In genomic region chr4:121823505-121824170, GRCh38 we compare ENCODE assay signal across 8 cellular contexts. TPM values are rescaled to one million over a fixed set of nuclear protein-coding genes. Genes with fewer than 3 reads are reported as not detected.
DNase-seq lines count a peak whose midpoint lies in the region; ATAC-seq and TF ChIP-seq lines count a peak whose summit lies in the region.

Gene CCNA2, minus strand, starts transcription at chr4:121823883. Its CDS starts 255 bp downstream, at chr4:121823628.

- peak; percentile 46; the same call in 1 of the 2 replicates for TF ChIP-seq POLR2A in IMR-90 (IDR thresholded peaks at IDR 0.05; ENCODE audit: low read depth, low read length)

- peak within 1 kb of the TSS; percentile 69 to 73 for H4K8ac ChIP-seq in IMR-90 (ENCODE audit: low read depth in 2 of 2, low read length in 2 of 2)

- CTCF ChIA-PET in IMR-90 (lab: Yijun Ruan, JAX): no interaction called here

- TF ChIP-seq CTCF in IMR-90 (conservative IDR thresholded peaks at IDR 0.05; ENCODE audit: low read depth, low read length) (no peak; the same call in 1 of the 2 replicates), epithelial cell of esophagus (IDR thresholded peaks at IDR 0.05; ENCODE audit: insufficient read depth, low read depth, low read length, missing control alignments) (no peak)

- H4K5ac ChIP-seq in IMR-90 (ENCODE audit: low read depth, low read length): peak within 1 kb of the TSS; percentile 39; the same call in 1 of the 2 replicates

- H3K23ac ChIP-seq in IMR-90 (ENCODE audit: low read depth, low read length): peak within 1 kb of the TSS; percentile 91

- no peak for TF ChIP-seq RAD21 in IMR-90 (IDR thresholded peaks at IDR 0.05; ENCODE audit: low read length)

- H3K79me1 ChIP-seq in IMR-90 (ENCODE audit: low read depth in 1 of 2, low read length in 2 of 2): peaks cover 4 to 18% of the 10 kb centered on the region in 2 experiments; a peak in 3 of 4 replicates

- peak within 1 kb of the TSS; percentile 64 for H2BK120ac ChIP-seq in IMR-90 (ENCODE audit: low read depth, low read length)

- H2AFZ ChIP-seq in IMR-90 (replicated peaks; ENCODE audit: low read length, poor library complexity): peak within 1 kb of the TSS; percentile 90

- H2BK20ac ChIP-seq in IMR-90 (ENCODE audit: low read depth, low read length): peak within 1 kb of the TSS; percentile 27; the same call in 1 of the 2 replicates

- WGBS in IMR-90 (ENCODE audit: extremely low coverage in 2 of 2, insufficient read length in 1 of 2), 2 experiments: 0% methylated on average over 44 of the region's 63 CpGs; no CpG with 5 or more reads in 1 of the 2 experiments

- H3K4me3 ChIP-seq in IMR-90 (ENCODE audit: insufficient read depth, low read depth, low read length) (peak within 1 kb of the TSS; percentile 71), epithelial cell of esophagus (ENCODE audit: low read length) (peak within 1 kb of the TSS; percentile 80), mononuclear cell (ENCODE audit: low read length) (peak within 1 kb of the TSS; percentile 64)

- H3K4ac ChIP-seq in IMR-90 (ENCODE audit: low read depth, low read length): peak within 1 kb of the TSS; percentile 81

- H3K9ac ChIP-seq in IMR-90 (ENCODE audit: low read depth, low read length): peak within 1 kb of the TSS; percentile 84

- H3K27ac ChIP-seq in IMR-90 (ENCODE audit: insufficient read depth, low read length): peak within 1 kb of the TSS; percentile 69

- BruUV-seq in IMR-90 (replicated peaks; lab: Mats Ljungman, UMichigan): no TSS peak

- H3K18ac ChIP-seq in IMR-90 (ENCODE audit: low read depth, low read length): peak within 1 kb of the TSS; percentile 44; the same call in 1 of the 2 replicates

- peak within 1 kb of the TSS; percentile 90 for H3K56ac ChIP-seq in IMR-90 (ENCODE audit: extremely low read depth, insufficient read depth, low read length)

- DNase-seq in DMS 273 (lab: John Stamatoyannopoulos, UW; ENCODE audit: unreplicated experiment) (peak; percentile 97), IMR-90 (peak; percentile 96), OCI-M1 (lab: John Stamatoyannopoulos, UW) (peak; percentile 98), activated T-cell treated with anti-CD3 and anti-CD28 coated beads for 24 hours (ENCODE audit: low read depth) (peak; percentile 94), epithelial cell of esophagus (ENCODE audit: low read depth) (peak; percentile 98)
- DNase-seq in stimulated activated CD8-positive, alpha-beta memory T cell treated with anti-CD3 and anti-CD28 coated beads, Interleukin-4, amount 100 ng/mL, for 1 hour (ENCODE audit: low read depth in 2 of 2, low spot score in 1 of 2): peak; percentile 88 to 90

- H4K91ac ChIP-seq in IMR-90 (ENCODE audit: insufficient read depth, low read depth, low read length): peak within 1 kb of the TSS; percentile 51

- H3K14ac ChIP-seq in IMR-90 (replicated peaks; ENCODE audit: low read depth, low read length): peak within 1 kb of the TSS; percentile 73

- H2BK5ac ChIP-seq in IMR-90 (ENCODE audit: low read depth, low read length, poor library complexity, severe bottlenecking): peak within 1 kb of the TSS; percentile 70

- dilution Hi-C loops in IMR-90 (cut with HindIII; ENCODE audit: low sequenced_read_pairs, unreplicated experiment): no loop called here

- H3K9me3 ChIP-seq in IMR-90 (ENCODE audit: control insufficient read depth, insufficient read depth, low read length) (no peaks in the 10 kb centered on the region), mononuclear cell (ENCODE audit: low read depth, low read length) (no peaks in the 10 kb centered on the region)

- peak within 1 kb of the TSS; percentile 97 for H3K4me2 ChIP-seq in IMR-90 (ENCODE audit: low read depth, low read length)

- no peaks in the 10 kb centered on the region for H3K9me1 ChIP-seq in IMR-90 (ENCODE audit: insufficient read depth, low read length)

- in situ Hi-C loops in IMR-90 (cut with MboI; ENCODE audit: low sequenced_read_pairs): no loop called here

- intact Hi-C loops in IMR-90 (cut with micrococcal nuclease): loop anchor here (2.0 to 10.0 kb wide), 2 partner anchors 127 to 449 kb away; partner anchors contain the start of gene ANXA5

- H2AK9ac ChIP-seq in IMR-90 (replicated peaks; ENCODE audit: low read depth, low read length, poor library complexity): peak within 1 kb of the TSS; percentile 82

- peak within 1 kb of the TSS; percentile 81; the same call in 2 of the 3 replicates for H2BK15ac ChIP-seq in IMR-90 (ENCODE audit: low read depth, low read length)

- peaks cover 2% of the 10 kb centered on the region; the same call in 1 of the 2 replicates for H3K36me3 ChIP-seq in IMR-90 (ENCODE audit: control insufficient read depth, insufficient read depth, low read length)

- H3K27me3 ChIP-seq in IMR-90 (ENCODE audit: control insufficient read depth, insufficient read depth, low read length) (no peaks in the 10 kb centered on the region), mononuclear cell (ENCODE audit: insufficient read depth, low read length) (no peaks in the 10 kb centered on the region)

- peak within 1 kb of the TSS; percentile 40 for H2AK5ac ChIP-seq in IMR-90 (ENCODE audit: low read depth, low read length)

- peaks cover 4% of the 10 kb centered on the region for H3K4me1 ChIP-seq in IMR-90 (ENCODE audit: control insufficient read depth, insufficient read depth, low read length)
- peaks cover 12% of the 10 kb centered on the region for H3K4me1 ChIP-seq in mononuclear cell (ENCODE audit: insufficient read depth, low read length)

- ATAC-seq in GM21528 (IDR thresholded peaks at IDR 0.05; ENCODE audit: low FRiP score, unreplicated experiment) (peak; percentile 94), IMR-90 (ENCODE audit: low read depth) (peak; percentile 94)

- no peaks in the 10 kb centered on the region for H4K20me1 ChIP-seq in IMR-90 (ENCODE audit: insufficient read depth, low read length)

- POLR2A ChIA-PET in IMR-90 (lab: Charles Lee; ENCODE audit: unreplicated experiment): interaction anchor here (0.6 kb wide), 1 partner anchor 132 kb away, joined by 4 read pairs; no protein-coding TSS in a partner anchor

TF ChIP-seq in IMR-90, 13 proteins besides CTCF, POLR2A, EP300 and RAD21:
- TF ChIP-seq CEBPB (IDR thresholded peaks at IDR 0.05; ENCODE audit: low read depth, low read length): peak; percentile 58
- no peak for TF ChIP-seq ELK1 (IDR thresholded peaks at IDR 0.05; ENCODE audit: borderline replicate concordance, low read depth, low read length)
- TF ChIP-seq USF2 (IDR thresholded peaks at IDR 0.05; ENCODE audit: low read depth, low read length): no peak
- peak; percentile 99 for TF ChIP-seq MXI1 (IDR thresholded peaks at IDR 0.05; ENCODE audit: borderline replicate concordance, low read depth, low read length)
- TF ChIP-seq FOS (IDR thresholded peaks at IDR 0.05; ENCODE audit: low read depth, low read length): 0 out of 2 replicates have a peak, but pooled peaks have one; percentile 16
- no peak for TF ChIP-seq SMC3 (IDR thresholded peaks at IDR 0.05; ENCODE audit: low read depth, low read length)
- TF ChIP-seq MAZ (IDR thresholded peaks at IDR 0.05; ENCODE audit: borderline replicate concordance, low read depth, low read length): peak; percentile 96
- TF ChIP-seq RCOR1 (IDR thresholded peaks at IDR 0.05; ENCODE audit: insufficient replicate concordance, low read length): no peak
- TF ChIP-seq MAFK (IDR thresholded peaks at IDR 0.05; ENCODE audit: low read depth, low read length): no peak
- TF ChIP-seq BHLHE40 (IDR thresholded peaks at IDR 0.05; ENCODE audit: low read depth, low read length): 0 out of 2 replicates have a peak, but pooled peaks have one; percentile 43

RNA-seq across cellular contexts. Expression of gene CCNA2, which starts in this region (rescaled TPM):
- total RNA-seq in IMR-90 (2012; rRNA removed): 54.3 and 59.7 TPM in 2 replicates
- polyA plus RNA-seq in IMR-90 (2012; rRNA removed): 21.3 and 22.8 TPM in 2 replicates
- polyA plus RNA-seq in IMR-90 (2012; cell fraction: cytosol; rRNA removed): 6.7 and 10.4 TPM in 2 replicates
- 5.3 and 8.3 TPM in 2 replicates for polyA plus RNA-seq in IMR-90 (2012; cell fraction: nucleus; rRNA removed; ENCODE audit: low replicate concordance)
- 0.73 TPM for total RNA-seq in mononuclear cell

Comparison
In these comparisons a context has a peak if more than half of its experiments do, and no peak if none do; other contexts are left out.
1. Peak in every context shown above with its lines: DNase-seq, ATAC-seq, H3K4me3 ChIP-seq and H3K27ac ChIP-seq.
2. RNA of gene CCNA2 (total RNA-seq): 54.3 to 59.7 TPM in IMR-90; 0.73 TPM in mononuclear cell (single experiment); every median in the first group is over 10 times any median in the second.